ENCODE assay signal across 1 cellular context in the genomic region with DNA sequence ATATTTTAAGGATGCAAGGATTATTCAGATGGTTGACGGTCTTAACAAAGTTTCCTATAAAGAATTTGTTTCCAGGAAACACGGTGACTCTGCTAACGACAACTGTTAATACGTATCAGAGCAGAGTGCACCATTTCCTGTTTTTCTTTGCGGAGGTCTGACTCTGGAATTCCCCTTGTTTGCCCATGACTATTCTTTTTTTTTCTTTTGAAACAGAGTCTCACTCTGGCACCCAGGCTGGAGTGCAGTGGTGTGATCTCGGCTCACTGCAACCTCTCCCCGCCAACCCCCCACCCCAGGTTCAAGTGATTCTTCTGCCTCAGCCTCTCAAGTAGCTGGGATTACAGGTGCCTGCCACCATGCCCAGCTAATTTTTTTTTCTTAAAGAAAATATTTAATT.
TF ChIP-seq lines count a peak whose summit lies in the region.

No MANE protein-coding gene starts in this region.

TF ChIP-seq in HepG2, 621 proteins besides CTCF, POLR2A, EP300 and RAD21 (continued from another document and continues in another):
- TF ChIP-seq SALL1 (CRISPR knock-in tag; IDR thresholded peaks at IDR 0.05) = peak; percentile 60
- peak; percentile 17; the same call in 1 of the 2 replicates for TF ChIP-seq GABPB1 (CRISPR knock-in tag; IDR thresholded peaks at IDR 0.05)
- TF ChIP-seq FOXA3 (CRISPR knock-in tag; IDR thresholded peaks at IDR 0.05) = peak; percentile 60
- TF ChIP-seq TCF7 (IDR thresholded peaks at IDR 0.05; ENCODE audit: low read depth) = 0 out of 2 replicates have a peak, but pooled peaks have one; percentile 7
- no peak for TF ChIP-seq SRSF9 (IDR thresholded peaks at IDR 0.05; ENCODE audit: borderline replicate concordance, insufficient read depth, low read depth, low read length, poor library complexity, severe bottlenecking)
- TF ChIP-seq RFX3 (CRISPR knock-in tag; IDR thresholded peaks at IDR 0.05) = no peak
- TF ChIP-seq TBX2 (CRISPR knock-in tag; IDR thresholded peaks at IDR 0.05; ENCODE audit: borderline replicate concordance) = peak; percentile 56; the same call in 1 of the 2 replicates
- no peak for TF ChIP-seq TBX3 (IDR thresholded peaks at IDR 0.05; ENCODE audit: borderline replicate concordance)
- TF ChIP-seq ZSCAN9 (CRISPR knock-in tag; IDR thresholded peaks at IDR 0.05; ENCODE audit: borderline replicate concordance) = 0 out of 2 replicates have a peak, but pooled peaks have one; percentile 13
- TF ChIP-seq ZMYM3 (CRISPR knock-in tag; IDR thresholded peaks at IDR 0.05) = peak; percentile 34; the same call in 1 of the 2 replicates
- 0 out of 2 replicates have a peak, but pooled peaks have one; percentile 27 for TF ChIP-seq PHF21A (CRISPR knock-in tag; IDR thresholded peaks at IDR 0.05)
- TF ChIP-seq PATZ1 (CRISPR knock-in tag; IDR thresholded peaks at IDR 0.05) = peak; percentile 25; the same call in 1 of the 2 replicates
- TF ChIP-seq KAT8 (CRISPR knock-in tag; IDR thresholded peaks at IDR 0.05) = peak; percentile 61; the same call in 1 of the 2 replicates
- TF ChIP-seq, protein P1, sequence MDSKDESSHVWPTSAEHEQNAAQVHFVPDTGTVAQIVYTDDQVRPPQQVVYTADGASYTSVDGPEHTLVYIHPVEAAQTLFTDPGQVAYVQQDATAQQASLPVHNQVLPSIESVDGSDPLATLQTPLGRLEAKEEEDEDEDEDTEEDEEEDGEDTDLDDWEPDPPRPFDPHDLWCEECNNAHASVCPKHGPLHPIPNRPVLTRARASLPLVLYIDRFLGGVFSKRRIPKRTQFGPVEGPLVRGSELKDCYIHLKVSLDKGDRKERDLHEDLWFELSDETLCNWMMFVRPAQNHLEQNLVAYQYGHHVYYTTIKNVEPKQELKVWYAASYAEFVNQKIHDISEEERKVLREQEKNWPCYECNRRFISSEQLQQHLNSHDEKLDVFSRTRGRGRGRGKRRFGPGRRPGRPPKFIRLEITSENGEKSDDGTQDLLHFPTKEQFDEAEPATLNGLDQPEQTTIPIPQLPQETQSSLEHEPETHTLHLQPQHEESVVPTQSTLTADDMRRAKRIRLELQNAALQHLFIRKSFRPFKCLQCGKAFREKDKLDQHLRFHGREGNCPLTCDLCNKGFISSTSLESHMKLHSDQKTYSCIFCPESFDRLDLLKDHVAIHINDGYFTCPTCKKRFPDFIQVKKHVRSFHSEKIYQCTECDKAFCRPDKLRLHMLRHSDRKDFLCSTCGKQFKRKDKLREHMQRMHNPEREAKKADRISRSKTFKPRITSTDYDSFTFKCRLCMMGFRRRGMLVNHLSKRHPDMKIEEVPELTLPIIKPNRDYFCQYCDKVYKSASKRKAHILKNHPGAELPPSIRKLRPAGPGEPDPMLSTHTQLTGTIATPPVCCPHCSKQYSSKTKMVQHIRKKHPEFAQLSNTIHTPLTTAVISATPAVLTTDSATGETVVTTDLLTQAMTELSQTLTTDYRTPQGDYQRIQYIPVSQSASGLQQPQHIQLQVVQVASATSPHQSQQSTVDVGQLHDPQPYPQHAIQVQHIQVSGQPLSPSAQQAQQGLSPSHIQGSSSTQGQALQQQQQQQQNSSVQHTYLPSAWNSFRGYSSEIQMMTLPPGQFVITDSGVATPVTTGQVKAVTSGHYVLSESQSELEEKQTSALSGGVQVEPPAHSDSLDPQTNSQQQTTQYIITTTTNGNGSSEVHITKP (CRISPR knock-in tag; IDR thresholded peaks at IDR 0.05; ENCODE audit: low read depth) = peak; percentile 37; the same call in 1 of the 2 replicates
- no peak for TF ChIP-seq ZNF616 (CRISPR knock-in tag; IDR thresholded peaks at IDR 0.05; ENCODE audit: low read depth)
- no peak for TF ChIP-seq ZNF441 (CRISPR knock-in tag; IDR thresholded peaks at IDR 0.05; ENCODE audit: borderline replicate concordance)
- TF ChIP-seq RARA (CRISPR knock-in tag; IDR thresholded peaks at IDR 0.05) = peak; percentile 30; the same call in 1 of the 2 replicates
- peak; percentile 45; the same call in 1 of the 2 replicates for TF ChIP-seq THAP11 (CRISPR knock-in tag; IDR thresholded peaks at IDR 0.05)
- TF ChIP-seq, protein P2, sequence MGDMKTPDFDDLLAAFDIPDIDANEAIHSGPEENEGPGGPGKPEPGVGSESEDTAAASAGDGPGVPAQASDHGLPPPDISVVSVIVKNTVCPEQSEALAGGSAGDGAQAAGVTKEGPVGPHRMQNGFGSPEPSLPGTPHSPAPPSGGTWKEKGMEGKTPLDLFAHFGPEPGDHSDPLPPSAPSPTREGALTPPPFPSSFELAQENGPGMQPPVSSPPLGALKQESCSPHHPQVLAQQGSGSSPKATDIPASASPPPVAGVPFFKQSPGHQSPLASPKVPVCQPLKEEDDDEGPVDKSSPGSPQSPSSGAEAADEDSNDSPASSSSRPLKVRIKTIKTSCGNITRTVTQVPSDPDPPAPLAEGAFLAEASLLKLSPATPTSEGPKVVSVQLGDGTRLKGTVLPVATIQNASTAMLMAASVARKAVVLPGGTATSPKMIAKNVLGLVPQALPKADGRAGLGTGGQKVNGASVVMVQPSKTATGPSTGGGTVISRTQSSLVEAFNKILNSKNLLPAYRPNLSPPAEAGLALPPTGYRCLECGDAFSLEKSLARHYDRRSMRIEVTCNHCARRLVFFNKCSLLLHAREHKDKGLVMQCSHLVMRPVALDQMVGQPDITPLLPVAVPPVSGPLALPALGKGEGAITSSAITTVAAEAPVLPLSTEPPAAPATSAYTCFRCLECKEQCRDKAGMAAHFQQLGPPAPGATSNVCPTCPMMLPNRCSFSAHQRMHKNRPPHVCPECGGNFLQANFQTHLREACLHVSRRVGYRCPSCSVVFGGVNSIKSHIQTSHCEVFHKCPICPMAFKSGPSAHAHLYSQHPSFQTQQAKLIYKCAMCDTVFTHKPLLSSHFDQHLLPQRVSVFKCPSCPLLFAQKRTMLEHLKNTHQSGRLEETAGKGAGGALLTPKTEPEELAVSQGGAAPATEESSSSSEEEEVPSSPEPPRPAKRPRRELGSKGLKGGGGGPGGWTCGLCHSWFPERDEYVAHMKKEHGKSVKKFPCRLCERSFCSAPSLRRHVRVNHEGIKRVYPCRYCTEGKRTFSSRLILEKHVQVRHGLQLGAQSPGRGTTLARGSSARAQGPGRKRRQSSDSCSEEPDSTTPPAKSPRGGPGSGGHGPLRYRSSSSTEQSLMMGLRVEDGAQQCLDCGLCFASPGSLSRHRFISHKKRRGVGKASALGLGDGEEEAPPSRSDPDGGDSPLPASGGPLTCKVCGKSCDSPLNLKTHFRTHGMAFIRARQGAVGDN (CRISPR knock-in tag; IDR thresholded peaks at IDR 0.05) = peak; percentile 37; the same call in 1 of the 2 replicates
- TF ChIP-seq TP53 (CRISPR knock-in tag; conservative IDR thresholded peaks at IDR 0.05) = no peak
- peak; percentile 31; the same call in 1 of the 2 replicates for TF ChIP-seq RXRB (CRISPR knock-in tag; IDR thresholded peaks at IDR 0.05; ENCODE audit: borderline replicate concordance)
- TF ChIP-seq PPARG (CRISPR knock-in tag; conservative IDR thresholded peaks at IDR 0.05) = peak; percentile 59
- TF ChIP-seq ZMYM2 (CRISPR knock-in tag; IDR thresholded peaks at IDR 0.05) = no peak
- TF ChIP-seq ELF3 (CRISPR knock-in tag; IDR thresholded peaks at IDR 0.05) = peak; percentile 94
- TF ChIP-seq HDAC2 (CRISPR knock-in tag; IDR thresholded peaks at IDR 0.05) = peak; percentile 51
- peak; percentile 62 for TF ChIP-seq NCOA2 (CRISPR knock-in tag; IDR thresholded peaks at IDR 0.05)
- TF ChIP-seq MEIS2 (CRISPR knock-in tag; IDR thresholded peaks at IDR 0.05) = no peak
- TF ChIP-seq, protein P3, sequence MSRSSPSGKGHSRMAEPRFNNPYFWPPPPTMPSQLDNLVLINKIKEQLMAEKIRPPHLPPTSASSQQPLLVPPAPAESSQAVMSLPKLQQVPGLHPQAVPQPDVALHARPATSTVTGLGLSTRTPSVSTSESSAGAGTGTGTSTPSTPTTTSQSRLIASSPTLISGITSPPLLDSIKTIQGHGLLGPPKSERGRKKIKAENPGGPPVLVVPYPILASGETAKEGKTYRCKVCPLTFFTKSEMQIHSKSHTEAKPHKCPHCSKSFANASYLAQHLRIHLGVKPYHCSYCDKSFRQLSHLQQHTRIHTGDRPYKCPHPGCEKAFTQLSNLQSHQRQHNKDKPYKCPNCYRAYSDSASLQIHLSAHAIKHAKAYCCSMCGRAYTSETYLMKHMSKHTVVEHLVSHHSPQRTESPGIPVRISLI (CRISPR knock-in tag; IDR thresholded peaks at IDR 0.05; ENCODE audit: borderline replicate concordance) = peak; percentile 91
- TF ChIP-seq ZSCAN30 (CRISPR knock-in tag; IDR thresholded peaks at IDR 0.05) = no peak
- peak; percentile 36; the same call in 1 of the 2 replicates for TF ChIP-seq ZNF331 (CRISPR knock-in tag; IDR thresholded peaks at IDR 0.05)
- peak; percentile 73 for TF ChIP-seq ARID5B (CRISPR knock-in tag; IDR thresholded peaks at IDR 0.05)
- no peak for TF ChIP-seq ZNF263 (CRISPR knock-in tag; IDR thresholded peaks at IDR 0.05)
- TF ChIP-seq ELF4 (CRISPR knock-in tag; IDR thresholded peaks at IDR 0.05; ENCODE audit: borderline replicate concordance) = peak; percentile 81; the same call in 1 of the 2 replicates
- no peak for TF ChIP-seq ZNF720 (CRISPR knock-in tag; IDR thresholded peaks at IDR 0.05)
- TF ChIP-seq, protein P4, sequence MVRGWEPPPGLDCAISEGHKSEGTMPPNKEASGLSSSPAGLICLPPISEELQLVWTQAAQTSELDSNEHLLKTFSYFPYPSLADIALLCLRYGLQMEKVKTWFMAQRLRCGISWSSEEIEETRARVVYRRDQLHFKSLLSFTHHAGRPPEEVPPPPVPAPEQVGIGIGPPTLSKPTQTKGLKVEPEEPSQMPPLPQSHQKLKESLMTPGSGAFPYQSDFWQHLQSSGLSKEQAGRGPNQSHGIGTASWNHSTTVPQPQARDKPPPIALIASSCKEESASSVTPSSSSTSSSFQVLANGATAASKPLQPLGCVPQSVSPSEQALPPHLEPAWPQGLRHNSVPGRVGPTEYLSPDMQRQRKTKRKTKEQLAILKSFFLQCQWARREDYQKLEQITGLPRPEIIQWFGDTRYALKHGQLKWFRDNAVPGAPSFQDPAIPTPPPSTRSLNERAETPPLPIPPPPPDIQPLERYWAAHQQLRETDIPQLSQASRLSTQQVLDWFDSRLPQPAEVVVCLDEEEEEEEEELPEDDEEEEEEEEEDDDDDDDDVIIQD (CRISPR knock-in tag; IDR thresholded peaks at IDR 0.05; ENCODE audit: low read depth) = peak; percentile 83
